25 cellular contexts compared by ENCODE assay signal in genomic region chr16:83481589-83481988, GRCh38.
"Had no signal": no experiment of that assay in that cellular context is flagged by ENCODE, and none has a peak within 500 bp of the region (broad histone marks: within the 10 kb centered on the region; RNA-seq: fewer than 3 reads in every experiment).

No MANE protein-coding gene starts in this region.

- H3K27me3 ChIP-seq: neutrophil, pancreas, right atrium auricular region, right lobe of liver, sigmoid colon, stomach, thyroid gland, tibial nerve, upper lobe of left lung, vagina had no signal

- DNase-seq: naive thymus-derived CD4-positive, alpha-beta T cell; natural killer cell; nucleus accumbens; pancreas; retina; right lobe of liver; sigmoid colon; small intestine; stimulated activated CD4-positive, alpha-beta T cell treated with anti-CD3 and anti-CD28 coated beads, Interleukin-15, amount 100 ng/mL, for 24 hours; stimulated activated CD4-positive, alpha-beta T cell treated with anti-CD3 and anti-CD28 coated beads, Interleukin-2, amount 100 ng/mL, for 24 hours; stimulated activated CD4-positive, alpha-beta T cell treated with anti-CD3 and anti-CD28 coated beads, Interleukin-2, amount 100 ng/mL, for 48 hours; stimulated activated CD4-positive, alpha-beta T cell treated with anti-CD3 and anti-CD28 coated beads, Interleukin-4, amount 100 ng/mL, for 24 hours; stimulated activated naive B cell treated with anti-CD40 and anti-IgM and Interleukin-4, amounts not matched to agents 10 μg/mL and 1 μg/mL and 100 μg/mL, for 72 hours; stimulated activated naive CD4-positive, alpha-beta T cell treated with Interleukin-2 at 50 U/mL for 16 hours; stomach; thyroid gland; trophoblast cell; upper lobe of left lung had no signal

- H3K27ac ChIP-seq: neutrophil, pancreas, prostate gland, right atrium auricular region, right lobe of liver, sigmoid colon, stomach, thoracic aorta, thyroid gland, tibial nerve, upper lobe of left lung, vagina had no signal

- H3K36me3 ChIP-seq: neutrophil, pancreas, prostate gland, right atrium auricular region, right lobe of liver, sigmoid colon, stomach, thoracic aorta, thyroid gland, tibial nerve, upper lobe of left lung, vagina had no signal

- H3K4me1 ChIP-seq: pancreas, prostate gland, right atrium auricular region, right lobe of liver, stomach, tibial nerve, vagina had no signal

- ATAC-seq: naive thymus-derived CD4-positive, alpha-beta T cell; natural killer cell; pancreas; right lobe of liver; stimulated activated effector memory CD8-positive, alpha-beta T cell treated with anti-CD3 and anti-CD28 coated beads, Interleukin-12 subunit alpha, Interleukin-12 subunit beta, amount 100 ng/mL, for 72 hours; stimulated activated naive B cell treated with anti-CD40 and anti-IgM and Interleukin-4, amounts not matched to agents 10 μg/mL and 1 μg/mL and 100 μg/mL, for 72 hours had no signal

- H3K9me3 ChIP-seq: neutrophil, pancreas, prostate gland, right atrium auricular region, right lobe of liver, sigmoid colon, stomach, thoracic aorta, thyroid gland, tibial nerve, upper lobe of left lung, vagina had no signal

- H3K4me3 ChIP-seq: pancreas, prostate gland, right atrium auricular region, right lobe of liver, sigmoid colon, stomach, thoracic aorta, thyroid gland, tibial nerve, upper lobe of left lung, vagina had no signal
